22 cellular contexts compared by ENCODE assay signal in genomic region chr5:72438141-72438540, GRCh38.
DNase-seq lines count a peak whose midpoint lies in the region; TF ChIP-seq lines count a peak whose summit lies in the region.
"Had no signal": no experiment of that assay in that cellular context is flagged by ENCODE, and none has a peak within 500 bp of the region (broad histone marks: within the 10 kb centered on the region; RNA-seq: fewer than 3 reads in every experiment).

No MANE protein-coding gene starts in this region.

- no peak for TF ChIP-seq POLR2A in tibial nerve (IDR thresholded peaks at IDR 0.05)

- no peak for TF ChIP-seq EP300 in tibial nerve (IDR thresholded peaks at IDR 0.05)

- no peaks in the 10 kb centered on the region for H3K27me3 ChIP-seq in tibial artery
- no peaks in the 10 kb centered on the region for H3K27me3 ChIP-seq in tibial nerve
- H3K27me3 ChIP-seq: BE2C, MG63, upper lobe of left lung had no signal

- 92% methylated on average over 3 of the region's 3 CpGs for WGBS in tibial nerve, 2 donors

- H3K4me1 ChIP-seq in tibial artery (peaks cover 0 to 87% (median 60%) of the 10 kb centered on the region in 4 donors), tibial nerve (peaks cover 0 to 50% (median 9%) of the 10 kb centered on the region in 4 donors)
- H3K4me1 ChIP-seq: BE2C had no signal

- intact Hi-C loops in tibial artery (cut with DNase I; ENCODE audit: low total_unique reads) = loop anchor here (5.0 kb wide), 1 partner anchor 46 kb away; no protein-coding TSS in a partner anchor

- H3K9me3 ChIP-seq in tibial artery (no peaks in the 10 kb centered on the region), tibial nerve (no peaks in the 10 kb centered on the region)
- H3K9me3 ChIP-seq: BE2C, MG63, SK-N-SH, upper lobe of left lung had no signal

- no peaks in the 10 kb centered on the region for H3K36me3 ChIP-seq in tibial artery
- no peaks in the 10 kb centered on the region for H3K36me3 ChIP-seq in tibial nerve
- H3K36me3 ChIP-seq: BE2C, MG63 had no signal

- DNase-seq in DMS53 (lab: John Stamatoyannopoulos, UW) = peak; percentile 54
- no peak for DNase-seq in DMS53 treated with DMSO at 0.1 percent for 48 hours (lab: John Stamatoyannopoulos, UW; ENCODE audit: unreplicated experiment)
- DNase-seq in HT1080 (ENCODE audit: low read depth) = peak; percentile 16
- DNase-seq in coronary artery (ENCODE audit: low spot score) = no peak
- DNase-seq in tibial artery = no peak
- DNase-seq in tibial nerve (ENCODE audit: low spot score in 2 of 2) = no peak
- DNase-seq in DMS79 (lab: John Stamatoyannopoulos, UW) = no peak
- no peak for DNase-seq in NCI-H69 (lab: John Stamatoyannopoulos, UW)
- DNase-seq: activated CD8-positive, alpha-beta memory T cell treated with anti-CD3 and anti-CD28 coated beads for 24 hours; activated T-cell treated with anti-CD3 and anti-CD28 coated beads, Interleukin-2, amount 50 U/mL, for 72 hours; BE2C; foreskin fibroblast; kidney; MG63; midbrain; NCI-H146; NCI-H82; SK-N-SH; stimulated activated CD4-positive, alpha-beta T cell treated with anti-CD3 and anti-CD28 coated beads, Interleukin-2, amount 100 ng/mL, for 24 hours; T1000; upper lobe of left lung had no signal

- no peak overlapping the region for H3K4me3 ChIP-seq in coronary artery
- no peak overlapping the region for H3K4me3 ChIP-seq in tibial artery
- no peak overlapping the region for H3K4me3 ChIP-seq in tibial nerve
- H3K4me3 ChIP-seq: MG63, upper lobe of left lung had no signal

- peak overlapping the region; percentile 72 to 86 for H3K27ac ChIP-seq in coronary artery
- H3K27ac ChIP-seq in tibial artery = peak overlapping the region; percentile 88 to 91
- no peak overlapping the region for H3K27ac ChIP-seq in tibial nerve
- H3K27ac ChIP-seq: 22Rv1, upper lobe of left lung had no signal

- no peak for TF ChIP-seq CTCF in coronary artery (IDR thresholded peaks at IDR 0.05)
- TF ChIP-seq CTCF in tibial artery (IDR thresholded peaks at IDR 0.05) = no peak
- TF ChIP-seq CTCF in tibial nerve (IDR thresholded peaks at IDR 0.05) = no peak

Comparison
In these comparisons a context has a peak if more than half of its experiments do, and no peak if none do; other contexts are left out.
1. DNase-seq: peak in DMS53 (single experiment) and HT1080 (single experiment); none in DMS53 treated with DMSO at 0.1 percent for 48 hours (single experiment), coronary artery (single experiment), tibial artery (0 of 2), tibial nerve (0 of 2), DMS79 (single experiment) and NCI-H69 (single experiment).
2. H3K27ac ChIP-seq: peak in coronary artery (2 of 2) and tibial artery (2 of 2); none in tibial nerve (0 of 4).